In genomic region chr10:107169516-107169915, GRCh38 we compare ENCODE assay signal across 29 cellular contexts. TPM values are rescaled to one million over a fixed set of nuclear protein-coding genes. Genes with fewer than 3 reads are reported as not detected.
"Had no signal": no experiment of that assay in that cellular context is flagged by ENCODE, and none has a peak within 500 bp of the region (broad histone marks: within the 10 kb centered on the region; RNA-seq: fewer than 3 reads in every experiment).

No MANE protein-coding gene starts in this region.

- H3K4me1 Mint-ChIP-seq: activated CD4-positive, alpha-beta T cell treated with anti-CD3 and anti-CD28 coated beads for 36 hours; activated naive CD8-positive, alpha-beta T cell treated with anti-CD3 and anti-CD28 coated beads, Interleukin-2, amount 10 ng/mL, durations not matched to agents 7 days and 5 days had no signal

- H3K27ac ChIP-seq: adrenal gland, KMS-11, SJSA1, WERI-Rb-1 had no signal

- H3K27ac Mint-ChIP-seq: activated CD4-positive, alpha-beta T cell treated with anti-CD3 and anti-CD28 coated beads for 36 hours; activated CD8-positive, alpha-beta T cell treated with anti-CD3 and anti-CD28 coated beads, Interleukin-2, amount 10 ng/mL, durations not matched to agents 7 days and 5 days; activated naive CD8-positive, alpha-beta T cell treated with anti-CD3 and anti-CD28 coated beads, Interleukin-2, amount 10 ng/mL, durations not matched to agents 7 days and 5 days had no signal

- H3K4me3 Mint-ChIP-seq: activated CD4-positive, alpha-beta T cell treated with anti-CD3 and anti-CD28 coated beads for 36 hours; activated CD8-positive, alpha-beta T cell treated with anti-CD3 and anti-CD28 coated beads, Interleukin-2, amount 10 ng/mL, durations not matched to agents 7 days and 5 days; activated naive CD8-positive, alpha-beta T cell treated with anti-CD3 and anti-CD28 coated beads, Interleukin-2, amount 10 ng/mL, durations not matched to agents 7 days and 5 days had no signal

- H3K4me3 ChIP-seq: adrenal gland, MG63, SJSA1 had no signal

- DNase-seq: activated CD4-positive, alpha-beta T cell treated with anti-CD3 and anti-CD28 coated beads for 36 hours; activated CD4-positive, alpha-beta T cell treated with anti-CD3 and anti-CD28 coated beads, Interleukin-2, amount 50 U/mL, for 1 hour; activated CD8-positive, alpha-beta memory T cell treated with anti-CD3 and anti-CD28 coated beads, Interleukin-2, amount 50 U/mL, for 48 hours; activated CD8-positive, alpha-beta T cell treated with anti-CD3 and anti-CD28 coated beads, Interleukin-2, amount 10 ng/mL, durations not matched to agents 7 days and 5 days; activated naive CD4-positive, alpha-beta T cell treated with anti-CD3 and anti-CD28 coated beads, Interleukin-2, amount 50 U/mL, for 16 hours; activated naive CD8-positive, alpha-beta T cell treated with anti-CD3 and anti-CD28 coated beads, Interleukin-2, amount 10 ng/mL, durations not matched to agents 7 days and 5 days; activated T-cell treated with anti-CD3 and anti-CD28 coated beads, Interleukin-2, amount 50 U/mL, for 1 hour; adrenal gland; anterior cingulate cortex; caudate nucleus; MG63; MV-4-11; NCI-H1092 treated with DMSO at 0.1 percent for 48 hours; NCI-H1417 treated with DMSO at 0.1 percent for 48 hours; NCI-H1694; NCI-H2029; NCI-H2107; NCI-H2171 treated with DMSO at 0.1 percent for 48 hours; NCI-H226; NCI-H510A; NCI-H526 treated with DMSO at 0.1 percent for 48 hours; NCI-H82; SHP77; T-helper 1 cell; WERI-Rb-1 had no signal

- H3K36me3 ChIP-seq: adrenal gland, MG63, SJSA1, WERI-Rb-1 had no signal

- FAIRE-seq: RCC 7860 had no signal

- H3K4me1 ChIP-seq: adrenal gland, SJSA1 had no signal

- H3K9me3 ChIP-seq: adrenal gland, MG63, SJSA1 had no signal

RNA-seq across cellular contexts. Expression of gene SORCS1, which starts 5.0 kb away (rescaled TPM):
- total RNA-seq: activated CD4-positive, alpha-beta T cell treated with anti-CD3 and anti-CD28 coated beads for 36 hours; activated CD8-positive, alpha-beta T cell treated with anti-CD3 and anti-CD28 coated beads, Interleukin-2, amount 10 ng/mL, durations not matched to agents 7 days and 5 days; activated naive CD8-positive, alpha-beta T cell treated with anti-CD3 and anti-CD28 coated beads, Interleukin-2, amount 10 ng/mL, durations not matched to agents 7 days and 5 days; SJSA1; T-helper 2 cell treated with Interferon-gamma antibody and Interleukin-4, amounts not matched to agents 100 ng/mL and 5 ng/mL, for 36 hours had no signal
